8 cellular contexts compared by ENCODE assay signal in the genomic region with DNA sequence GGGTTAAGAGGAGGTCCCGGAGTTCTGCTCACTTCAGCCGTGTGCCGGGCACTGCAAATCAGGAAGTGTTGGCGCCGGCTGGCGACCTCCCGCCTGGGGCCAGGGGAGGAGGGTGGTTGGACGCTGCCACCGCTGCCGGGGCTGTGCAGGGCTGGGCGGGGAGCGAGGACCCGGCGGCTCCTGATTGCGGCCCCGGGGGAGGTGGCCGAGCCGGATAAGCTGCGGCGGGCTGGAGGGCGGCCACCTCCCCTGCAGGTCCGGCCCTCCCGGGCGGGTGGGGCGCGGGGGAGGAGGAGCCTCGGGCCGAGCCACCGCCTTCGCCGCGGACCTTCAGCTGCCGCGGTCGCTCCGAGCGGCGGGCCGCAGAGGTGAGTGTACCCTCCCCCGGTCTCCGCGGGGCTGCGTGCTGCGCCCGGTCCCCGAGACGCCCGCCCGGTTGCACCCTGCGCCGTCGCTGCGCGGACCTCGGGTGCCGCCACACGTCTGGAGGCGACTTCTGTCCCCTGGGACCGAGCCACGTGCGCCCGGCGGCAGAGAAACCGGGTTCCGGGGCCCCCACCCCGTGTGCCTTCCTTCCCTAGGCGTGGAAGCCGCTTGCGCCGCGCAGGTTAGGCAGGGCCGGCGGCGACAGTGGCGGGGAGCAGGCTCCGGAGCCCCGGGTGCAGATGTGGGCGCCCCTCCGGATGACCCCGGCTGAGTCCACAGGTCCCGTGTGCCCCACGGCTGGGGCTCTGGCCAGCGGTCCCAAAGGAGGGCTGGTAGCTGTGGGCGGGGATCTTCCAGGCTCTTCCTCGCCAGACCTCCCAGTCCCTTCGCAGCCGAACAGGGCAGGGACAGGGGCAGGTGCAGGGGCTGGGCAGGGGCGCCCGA. TPM values are rescaled to one million over a fixed set of nuclear protein-coding genes. Genes with fewer than 3 reads are reported as not detected.
A peak's percentile ranks its signal among the peaks of the same experiment; 100 is the strongest.
DNase-seq lines count a peak whose midpoint lies in the region; ATAC-seq and TF ChIP-seq lines count a peak whose summit lies in the region.

STEAP3 (plus strand) TSS at position 314 of the 870 bp plus-strand sequence. CDS start 7,179 bp downstream, outside the sequence.

- H4K20me1 ChIP-seq in SK-N-SH (ENCODE audit: insufficient read depth), result no peaks in the 10 kb centered on the region

- peak within 1 kb of the TSS; percentile 95 for H3K4me2 ChIP-seq in SK-N-SH

- no peaks in the 10 kb centered on the region for H3K27me3 ChIP-seq in SK-N-SH (ENCODE audit: insufficient read depth)
- peaks cover 6% of the 10 kb centered on the region for H3K27me3 ChIP-seq in upper lobe of right lung

- CTCF ChIA-PET in SK-N-SH (lab: Yijun Ruan, JAX), result interaction anchor here (0.7 to 2.8 kb wide), 2 partner anchors 41 to 67 kb away, joined by 3 to 7 read pairs; no protein-coding TSS in a partner anchor

- H3K4me1 ChIP-seq in SK-N-SH (ENCODE audit: control insufficient read depth in 1 of 2, insufficient read depth in 2 of 2, low read depth in 1 of 2, low read length in 1 of 2) (peaks cover 5 to 16% of the 10 kb centered on the region in 2 experiments; a peak in 2 of 4 replicates), upper lobe of right lung (peaks cover 21% of the 10 kb centered on the region)

- ATAC-seq in GM21825 (IDR thresholded peaks at IDR 0.05; ENCODE audit: unreplicated experiment) (peak; percentile 74), upper lobe of right lung (peak; percentile 89)

- DNase-seq in activated CD8-positive, alpha-beta memory T cell treated with anti-CD3 and anti-CD28 coated beads, Interleukin-2, amount 50 U/mL, for 48 hours, result peak; percentile 57
- no peak for DNase-seq in activated CD8-positive, alpha-beta memory T cell treated with anti-CD3 and anti-CD28 coated beads for 24 hours
- DNase-seq in HuH-7 (ENCODE audit: low spot score) (peak; percentile 92), SK-N-SH (peak; percentile 93), epithelial cell of proximal tubule (ENCODE audit: low read depth) (no peak), midbrain (lab: John Stamatoyannopoulos, UW) (peak; percentile 30), upper lobe of right lung (peak; percentile 87)

- intact Hi-C loops in upper lobe of right lung (cut with DNase I), result no loop called here

- H3K9ac ChIP-seq in SK-N-SH, result peak within 1 kb of the TSS; percentile 62

- H3K79me2 ChIP-seq in SK-N-SH (ENCODE audit: insufficient read depth), result no peaks in the 10 kb centered on the region

- no peaks in the 10 kb centered on the region for H3K9me3 ChIP-seq in SK-N-SH
- no peaks in the 10 kb centered on the region for H3K9me3 ChIP-seq in upper lobe of right lung

- no peak within 1 kb of the TSS; a peak in 1 of 4 replicates for H3K27ac ChIP-seq in SK-N-SH (ENCODE audit: low read depth in 2 of 2, low read length in 1 of 2)
- H3K27ac ChIP-seq in upper lobe of right lung, result peak within 1 kb of the TSS; percentile 55

- peak within 1 kb of the TSS; percentile 88; the same call in 1 of the 2 replicates for H2AFZ ChIP-seq in SK-N-SH (ENCODE audit: low read depth)

- no peaks in the 10 kb centered on the region for H3F3A ChIP-seq in SK-N-SH (replicated peaks; ENCODE audit: insufficient read depth)

- WGBS in SK-N-SH (ENCODE audit: low lambda C conversion rate), result 4% methylated on average over 8 of the region's 89 CpGs

- no peaks in the 10 kb centered on the region for H3K9me2 ChIP-seq in SK-N-SH

- no peak for TF ChIP-seq CTCF in SK-N-SH (IDR thresholded peaks at IDR 0.05)
- TF ChIP-seq CTCF in epithelial cell of proximal tubule (conservative IDR thresholded peaks at IDR 0.05; ENCODE audit: low read depth, low read length), result no peak
- no peak for TF ChIP-seq CTCF in upper lobe of right lung (IDR thresholded peaks at IDR 0.05)

- H3K36me3 ChIP-seq in SK-N-SH (replicated peaks in 1 of 2; ENCODE audit: control insufficient read depth in 1 of 2, insufficient read depth in 2 of 2, low read length in 1 of 2), result no peaks in the 10 kb centered on the region
- H3K36me3 ChIP-seq in upper lobe of right lung, result no peaks in the 10 kb centered on the region

- POLR2A ChIA-PET in SK-N-SH (lab: Yijun Ruan, JAX), result no interaction called here

- H3K4me3 ChIP-seq in SK-N-SH (ENCODE audit: low read depth in 2 of 2, low read length in 1 of 2) (peak within 1 kb of the TSS; percentile 69 to 75), epithelial cell of proximal tubule (ENCODE audit: low read depth, low read length) (peak within 1 kb of the TSS; percentile 92), upper lobe of right lung (peak within 1 kb of the TSS; percentile 65)

- TF ChIP-seq EP300 in SK-N-SH (IDR thresholded peaks at IDR 0.05; ENCODE audit: borderline replicate concordance in 1 of 2, low read depth in 1 of 2, low read length in 1 of 2), result no peak

- no peak for TF ChIP-seq RAD21 in SK-N-SH (IDR thresholded peaks at IDR 0.05; ENCODE audit: low read length)

TF ChIP-seq in SK-N-SH, 30 proteins besides CTCF, POLR2A, EP300 and RAD21:
- TF ChIP-seq TAF1 (IDR thresholded peaks at IDR 0.05; ENCODE audit: borderline replicate concordance, low read depth, low read length) (0 out of 2 replicates have a peak, but pooled peaks have one; percentile 12), MXI1 (IDR thresholded peaks at IDR 0.05; ENCODE audit: low read depth, low read length) (peak; percentile 36; the same call in 1 of the 2 replicates), TEAD4 (IDR thresholded peaks at IDR 0.05; ENCODE audit: borderline replicate concordance, insufficient read depth) (no peak), MAX (IDR thresholded peaks at IDR 0.05; ENCODE audit: low read depth) (peak; percentile 26; the same call in 1 of the 2 replicates), NFIC (IDR thresholded peaks at IDR 0.05; ENCODE audit: borderline replicate concordance) (no peak)
- TF ChIP-seq, protein P1, sequence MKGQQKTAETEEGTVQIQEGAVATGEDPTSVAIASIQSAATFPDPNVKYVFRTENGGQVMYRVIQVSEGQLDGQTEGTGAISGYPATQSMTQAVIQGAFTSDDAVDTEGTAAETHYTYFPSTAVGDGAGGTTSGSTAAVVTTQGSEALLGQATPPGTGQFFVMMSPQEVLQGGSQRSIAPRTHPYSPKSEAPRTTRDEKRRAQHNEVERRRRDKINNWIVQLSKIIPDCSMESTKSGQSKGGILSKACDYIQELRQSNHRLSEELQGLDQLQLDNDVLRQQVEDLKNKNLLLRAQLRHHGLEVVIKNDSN (IDR thresholded peaks at IDR 0.05; ENCODE audit: borderline replicate concordance, low read depth), result 0 out of 2 replicates have a peak, but pooled peaks have one; percentile 10

RNA-seq across cellular contexts. Expression of gene STEAP3, which starts in this region (rescaled TPM):
- 30.6 and 34.3 TPM in 2 replicates for polyA plus RNA-seq in SK-N-SH (2012; rRNA removed)
- polyA plus RNA-seq in SK-N-SH (2012; cell fraction: cytosol; rRNA removed), result 14.6 and 22.5 TPM in 2 replicates
- polyA plus RNA-seq in SK-N-SH (2012; cell fraction: nucleus; rRNA removed), result 41.1 and 47.5 TPM in 2 replicates
- 27.8 and 35.1 TPM in 2 replicates for total RNA-seq in epithelial cell of proximal tubule
- 14.1 TPM for total RNA-seq in upper lobe of right lung

Comparison
In these comparisons a context has a peak if more than half of its experiments do, and no peak if none do; other contexts are left out.
1. DNase-seq: peak in activated CD8-positive, alpha-beta memory T cell treated with anti-CD3 and anti-CD28 coated beads, Interleukin-2, amount 50 U/mL, for 48 hours (single experiment), HuH-7 (single experiment), SK-N-SH (single experiment), midbrain (single experiment) and upper lobe of right lung (single experiment); none in activated CD8-positive, alpha-beta memory T cell treated with anti-CD3 and anti-CD28 coated beads for 24 hours (single experiment) and epithelial cell of proximal tubule (single experiment).
2. Peak in every context shown above with its lines, with median percentiles within 50 percentile points of each other: H3K4me3 ChIP-seq.